ENCODE assay signal across 8 cellular contexts in the genomic region with DNA sequence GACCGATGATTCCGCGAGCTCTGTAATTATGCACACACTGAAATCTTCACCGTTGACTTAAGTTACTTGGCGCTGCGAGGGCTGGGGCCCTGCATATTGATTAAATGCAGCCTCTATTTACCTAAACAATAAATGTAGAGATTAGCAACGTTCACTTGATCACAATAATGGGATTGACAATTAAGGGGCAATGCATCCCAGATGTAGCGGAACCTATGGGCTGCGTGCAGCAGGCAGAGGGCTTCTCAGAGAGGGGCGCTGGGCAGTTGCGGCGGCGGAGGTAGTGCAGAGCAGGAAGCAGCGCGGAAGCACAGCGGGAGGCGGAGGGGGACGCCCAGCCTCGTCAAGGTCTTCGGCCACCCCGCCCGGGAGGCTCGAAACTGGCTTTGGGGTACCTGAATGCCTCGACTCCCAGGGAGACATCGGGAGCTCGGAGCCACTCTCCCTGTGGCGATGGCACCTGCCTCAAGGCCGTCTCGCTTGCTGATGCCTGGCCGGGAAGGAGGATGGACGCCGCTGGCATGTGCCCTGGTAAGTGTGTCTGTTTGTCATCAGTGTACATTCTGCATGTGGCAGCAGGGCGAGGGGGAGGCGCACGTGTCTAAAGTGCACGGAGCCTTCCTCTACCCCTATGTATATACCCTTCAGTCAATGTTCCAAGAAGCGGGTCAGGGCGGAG. TPM values are rescaled to one million over a fixed set of nuclear protein-coding genes. Genes with fewer than 3 reads are reported as not detected.
DNase-seq lines count a peak whose midpoint lies in the region; ATAC-seq and TF ChIP-seq lines count a peak whose summit lies in the region.

No MANE protein-coding gene starts in this region.

- no peak overlapping the region for H3K27ac Mint-ChIP-seq in osteocyte (ENCODE audit: unreplicated experiment)

- H3K27me3 ChIP-seq in SJSA1 (replicated peaks) (no peaks in the 10 kb centered on the region), BE2C (peaks cover 66% of the 10 kb centered on the region)

- H3K36me3 ChIP-seq in SJSA1 = no peaks in the 10 kb centered on the region
- H3K36me3 ChIP-seq in BE2C = no peaks in the 10 kb centered on the region

- no peaks in the 10 kb centered on the region for H3K9me3 ChIP-seq in SJSA1 (replicated peaks)
- no peaks in the 10 kb centered on the region for H3K9me3 ChIP-seq in BE2C

- peaks cover 2% of the 10 kb centered on the region for H3K36me3 Mint-ChIP-seq in osteocyte (ENCODE audit: unreplicated experiment)

- H3K9me3 Mint-ChIP-seq in osteocyte (ENCODE audit: unreplicated experiment) = no peaks in the 10 kb centered on the region

- ATAC-seq in esophagus mucosa (peak; percentile 30), HG03045 (IDR thresholded peaks at IDR 0.05; ENCODE audit: unreplicated experiment) (no peak)

- H3K4me3 Mint-ChIP-seq in osteocyte (ENCODE audit: unreplicated experiment) = peak overlapping the region; percentile 56

- TF ChIP-seq CTCF in osteocyte (IDR thresholded peaks at IDR 0.05) (no peak), BE2C (IDR thresholded peaks at IDR 0.05; ENCODE audit: low read depth, low read length) (no peak)

- peak overlapping the region; percentile 64; the same call in 1 of the 2 replicates for H3K4me3 ChIP-seq in GM08714 (ENCODE audit: low read length)
- peak overlapping the region; percentile 51 for H3K4me3 ChIP-seq in SJSA1
- no peak overlapping the region for H3K4me3 ChIP-seq in BE2C (ENCODE audit: low read depth, low read length)

- H3K4me1 Mint-ChIP-seq in osteocyte (ENCODE audit: unreplicated experiment) = peaks cover 27% of the 10 kb centered on the region

- no peak for DNase-seq in SJSA1 (ENCODE audit: low read depth in 1 of 2, low spot score in 2 of 2)
- DNase-seq in osteocyte (ENCODE audit: extremely low spot score, unreplicated experiment) = no peak
- no peak for DNase-seq in BE2C
- DNase-seq in SHP77 (lab: John Stamatoyannopoulos, UW) = no peak
- no peak for DNase-seq in iPS-NIHi7 (ENCODE audit: extremely low spot score)

- peaks cover 12% of the 10 kb centered on the region for H3K4me1 ChIP-seq in SJSA1 (replicated peaks)
- no peaks in the 10 kb centered on the region for H3K4me1 ChIP-seq in BE2C

- H3K27ac ChIP-seq in SJSA1 = no peak overlapping the region

- peaks cover 88% of the 10 kb centered on the region for H3K27me3 Mint-ChIP-seq in osteocyte (ENCODE audit: unreplicated experiment)

RNA-seq across cellular contexts. Expression of a gene that starts 7.7 kb away (rescaled TPM):
- 0.09 and 1.3 TPM in 2 replicates for total RNA-seq in SJSA1 (2014; rRNA removed; shearing (Covaris generic))
- total RNA-seq in esophagus mucosa = not detected
- not detected in 2 replicates for total RNA-seq in osteocyte
- polyA plus RNA-seq in BE2C (2012; ENCODE audit: insufficient read depth, insufficient read length, low read depth) = not detected
